20 cellular contexts compared by ENCODE assay signal in genomic region chrX:74804574-74804973, GRCh38.
"Had no signal": no experiment of that assay in that cellular context is flagged by ENCODE, and none has a peak within 500 bp of the region (broad histone marks: within the 10 kb centered on the region; RNA-seq: fewer than 3 reads in every experiment).

No MANE protein-coding gene starts in this region.

- DNase-seq: effector CD4-positive, alpha-beta T cell; foreskin melanocyte; head of caudate nucleus; hippocampal formation; kidney glomerular epithelial cell; mammary epithelial cell; natural killer cell; posterior cingulate gyrus; spleen; stimulated activated CD4-positive, alpha-beta T cell treated with anti-CD3 and anti-CD28 coated beads, Interleukin-15, amount 100 ng/mL, for 24 hours; stimulated activated CD4-positive, alpha-beta T cell treated with anti-CD3 and anti-CD28 coated beads, Interleukin-1b, Interleukin-23, amount 100 ng/mL, for 48 hours; stimulated activated CD4-positive, alpha-beta T cell treated with anti-CD3 and anti-CD28 coated beads, Interleukin-4, amount 100 ng/mL, for 24 hours; tibial artery; upper lobe of left lung had no signal

- H3K4me1 ChIP-seq: spleen, tibial artery, upper lobe of left lung, vagina had no signal

- H3K36me3 Mint-ChIP-seq: natural killer cell had no signal

- H3K4me1 Mint-ChIP-seq: natural killer cell, neural crest cell had no signal

- H3K9me3 Mint-ChIP-seq: natural killer cell; stimulated activated memory B cell treated with anti-CD40 and anti-IgM and Interleukin-4, amounts not matched to agents 10 μg/mL and 1 μg/mL and 100 μg/mL, for 72 hours; stimulated activated naive CD8-positive, alpha-beta T cell treated with anti-CD3 and anti-CD28 coated beads, Interleukin-15, Interleukin-2, amounts not matched to agents 100 ng/mL and 50 ng/mL, for 24 hours had no signal

- ATAC-seq: left lobe of liver; natural killer cell; sciatic nerve; stimulated activated memory B cell treated with anti-CD40 and anti-IgM and Interleukin-4, amounts not matched to agents 10 μg/mL and 1 μg/mL and 100 μg/mL, for 72 hours had no signal

- H3K27ac Mint-ChIP-seq: natural killer cell; stimulated activated memory B cell treated with anti-CD40 and anti-IgM and Interleukin-4, amounts not matched to agents 10 μg/mL and 1 μg/mL and 100 μg/mL, for 72 hours; stimulated activated naive CD8-positive, alpha-beta T cell treated with anti-CD3 and anti-CD28 coated beads, Interleukin-15, Interleukin-2, amounts not matched to agents 100 ng/mL and 50 ng/mL, for 24 hours had no signal

- H3K9me3 ChIP-seq: spleen, tibial artery, upper lobe of left lung, vagina had no signal

- H3K4me3 ChIP-seq: spleen, tibial artery, upper lobe of left lung, vagina had no signal

- H3K4me3 Mint-ChIP-seq: natural killer cell; neural crest cell; stimulated activated memory B cell treated with anti-CD40 and anti-IgM and Interleukin-4, amounts not matched to agents 10 μg/mL and 1 μg/mL and 100 μg/mL, for 72 hours; stimulated activated naive CD8-positive, alpha-beta T cell treated with anti-CD3 and anti-CD28 coated beads, Interleukin-15, Interleukin-2, amounts not matched to agents 100 ng/mL and 50 ng/mL, for 24 hours had no signal

- H3K36me3 ChIP-seq: spleen, tibial artery, upper lobe of left lung, vagina had no signal

- H3K27me3 ChIP-seq: spleen, tibial artery, upper lobe of left lung, vagina had no signal

- H3K27me3 Mint-ChIP-seq: stimulated activated memory B cell treated with anti-CD40 and anti-IgM and Interleukin-4, amounts not matched to agents 10 μg/mL and 1 μg/mL and 100 μg/mL, for 72 hours; stimulated activated naive CD8-positive, alpha-beta T cell treated with anti-CD3 and anti-CD28 coated beads, Interleukin-15, Interleukin-2, amounts not matched to agents 100 ng/mL and 50 ng/mL, for 24 hours had no signal
